8 cellular contexts compared by ENCODE assay signal in genomic region chr19:2235026-2235395, GRCh38. TPM values are rescaled to one million over a fixed set of nuclear protein-coding genes. Genes with fewer than 3 reads are reported as not detected.
DNase-seq lines count a peak whose midpoint lies in the region; TF ChIP-seq lines count a peak whose summit lies in the region.

No MANE protein-coding gene starts in this region.

- H3K27ac ChIP-seq in SU-DHL-6 (ENCODE audit: low read depth, low read length) (peak overlapping the region; percentile 81), sigmoid colon (peak overlapping the region; percentile 97 to 99 (median 98))

- H4K20me1 ChIP-seq in SU-DHL-6 (ENCODE audit: low read depth, low read length) = 0 out of 2 replicates have a peak, but pooled peaks cover 8% of the 10 kb centered on the region

- H3K9ac ChIP-seq in SU-DHL-6 (ENCODE audit: low read length) = peak overlapping the region; percentile 95

- WGBS in sigmoid colon, 2 donors = 12 to 58% methylated on average over 6 of the region's 6 CpGs

- H3K4me2 ChIP-seq in SU-DHL-6 (ENCODE audit: low read depth, low read length, poor library complexity, severe bottlenecking) = peak overlapping the region; percentile 97

- no peaks in the 10 kb centered on the region for H3K9me3 ChIP-seq in SU-DHL-6 (ENCODE audit: insufficient read depth, low read length)
- H3K9me3 ChIP-seq in sigmoid colon = no peaks in the 10 kb centered on the region

- peaks cover 0 to 53% (median 48%) of the 10 kb centered on the region in 4 donors for H3K4me1 ChIP-seq in sigmoid colon

- no peak for TF ChIP-seq POLR2A in sigmoid colon (IDR thresholded peaks at IDR 0.05)

- H3K4me3 ChIP-seq in GM12865 (ENCODE audit: low read depth, low read length) (peak overlapping the region; percentile 76), SU-DHL-6 (ENCODE audit: insufficient read depth, low read length, poor library complexity, severe bottlenecking) (peak overlapping the region; percentile 90), foreskin fibroblast (ENCODE audit: low read depth in 1 of 2, low read length in 2 of 2) (peak overlapping the region; percentile 78 to 84), sigmoid colon (peak overlapping the region; percentile 62 to 99 (median 76))

- no peak for TF ChIP-seq EP300 in sigmoid colon (IDR thresholded peaks at IDR 0.05)

- H3K27me3 ChIP-seq in SU-DHL-6 (ENCODE audit: low read length) (no peaks in the 10 kb centered on the region), sigmoid colon (no peaks in the 10 kb centered on the region)

- intact Hi-C loops in sigmoid colon (cut with DNase I) = no loop called here

- no peak overlapping the region for H2AFZ ChIP-seq in SU-DHL-6 (ENCODE audit: low read depth, low read length, severe bottlenecking)

- peaks cover 57% of the 10 kb centered on the region for H3K79me2 ChIP-seq in SU-DHL-6 (ENCODE audit: insufficient read depth, low read length)

- H3K9me2 ChIP-seq in SU-DHL-6 (replicated peaks; ENCODE audit: insufficient read depth, low read length) = no peaks in the 10 kb centered on the region

- DNase-seq in GM12865 (ENCODE audit: low read depth) (no peak), foreskin fibroblast (no peak), sigmoid colon (no peak), middle frontal gyrus (ENCODE audit: extremely low spot score, low spot score) (no peak), NOMO-1 treated with DMSO at 0.1 percent for 48 hours (lab: John Stamatoyannopoulos, UW; ENCODE audit: unreplicated experiment) (no peak), NCI-H526 treated with DMSO at 0.1 percent for 48 hours (lab: John Stamatoyannopoulos, UW) (no peak), NCI-H1930 (lab: John Stamatoyannopoulos, UW) (no peak)

- peaks cover 17% of the 10 kb centered on the region; the same call in 1 of the 2 replicates for H3F3A ChIP-seq in SU-DHL-6 (ENCODE audit: insufficient read depth)

- TF ChIP-seq CTCF in GM12865 (IDR thresholded peaks at IDR 0.05; ENCODE audit: insufficient read depth, low read depth, low read length, missing control alignments) (no peak), SU-DHL-6 (IDR thresholded peaks at IDR 0.05; ENCODE audit: insufficient read depth, low read length, poor library complexity, severe bottlenecking) (no peak), foreskin fibroblast (IDR thresholded peaks at IDR 0.05; ENCODE audit: low read depth, low read length) (no peak), sigmoid colon (IDR thresholded peaks at IDR 0.05) (no peak)

- H3K36me3 ChIP-seq in SU-DHL-6 (ENCODE audit: low read length) = no peaks in the 10 kb centered on the region
- peaks cover 0 to 38% (median 15%) of the 10 kb centered on the region in 4 donors for H3K36me3 ChIP-seq in sigmoid colon

RNA-seq across cellular contexts. Expression of gene PLEKHJ1, which starts 1.1 kb away (rescaled TPM):
- total RNA-seq in sigmoid colon = 10 to 100 TPM; 40.7 to 57.3 (median 42.8) TPM
- 100 to 1,000 TPM; 228 to 255 (median 247) TPM for polyA plus RNA-seq in sigmoid colon

RNA-seq across cellular contexts. Expression of gene SF3A2, which starts 1.6 kb away (rescaled TPM):
- 10 to 100 TPM; 17.5 to 59.8 (median 24.4) TPM for total RNA-seq in sigmoid colon
- polyA plus RNA-seq in sigmoid colon = 10 to 100 TPM; 16.9 to 61.3 (median 26.4) TPM

RNA-seq across cellular contexts. Expression of gene AMH, which starts 14.1 kb away (rescaled TPM):
- total RNA-seq in sigmoid colon = 1 to 10 TPM in 2 of 4 donors, under 1 TPM in 1, not detected in 1; 0.99 to 1.9 (median 1.8) TPM
- 1 to 10 TPM in 1 of 3 donors, under 1 TPM in 1, not detected in 1; 0.69 to 3.3 TPM for polyA plus RNA-seq in sigmoid colon

RNA-seq across cellular contexts. Expression of gene JSRP1, which starts 21.2 kb away (rescaled TPM):
- total RNA-seq in sigmoid colon = under 1 TPM in 1 of 4 donors, not detected in 3; 0.36 TPM
- 1 to 10 TPM in 2 of 3 donors, not detected in 1; 1.0 to 1.6 TPM for polyA plus RNA-seq in sigmoid colon

RNA-seq across cellular contexts. Expression of gene PEAK3, which starts 47.0 kb away (rescaled TPM):
- under 1 TPM; 0.41 to 0.82 (median 0.63) TPM for total RNA-seq in sigmoid colon
- polyA plus RNA-seq in sigmoid colon = under 1 TPM; under 0.01 to 0.74 (median 0.46) TPM
